In the genomic region with DNA sequence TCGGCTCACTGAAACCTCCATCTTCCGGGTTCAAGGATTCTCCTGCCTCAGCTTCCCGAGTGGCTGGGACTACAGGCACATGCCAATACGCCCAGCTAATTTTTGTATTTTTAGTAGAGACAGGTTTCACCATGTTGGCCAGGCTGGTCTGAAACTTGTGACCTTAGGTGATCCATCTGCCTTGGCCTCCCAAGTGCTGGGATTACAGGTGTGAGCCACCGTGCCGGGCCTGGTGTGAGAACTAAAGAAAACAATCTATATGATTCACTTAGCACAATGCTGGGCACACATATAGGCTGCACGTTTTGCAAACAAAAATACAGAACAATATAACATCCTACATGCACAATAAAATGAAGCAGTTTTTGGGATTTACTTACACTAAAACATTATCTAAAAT, we compare ENCODE assay signal across 7 cellular contexts. TPM values are rescaled to one million over a fixed set of nuclear protein-coding genes. Genes with fewer than 3 reads are reported as not detected.
DNase-seq lines count a peak whose midpoint lies in the region; ATAC-seq and TF ChIP-seq lines count a peak whose summit lies in the region.
"Not testable (repeated sequence)": the region's sequence is repeated elsewhere in the genome, so short reads cannot be mapped to it uniquely, and the experiment has no call there.

No MANE protein-coding gene starts in this region.

- intact Hi-C loops in activated CD8-positive, alpha-beta T cell treated with anti-CD3 and anti-CD28 coated beads for 36 hours (cut with micrococcal nuclease) = not testable (repeated sequence)

- H3K27me3 ChIP-seq in GM23338 (ENCODE audit: insufficient read depth); endocrine pancreas (ENCODE audit: control insufficient read depth, insufficient read depth, low read length); neuronal stem cell (ENCODE audit: control insufficient read depth in 3 of 3, insufficient read depth in 3 of 3, low read depth in 1 of 3, low read length in 3 of 3): not testable (repeated sequence)

- H3K9me2 ChIP-seq in GM23338 (ENCODE audit: insufficient read depth) = not testable (repeated sequence)

- H3K4me1 ChIP-seq in GM23338 (ENCODE audit: insufficient read depth) = peaks cover 14% of the 10 kb centered on the region
- H3K4me1 ChIP-seq in endocrine pancreas (ENCODE audit: control insufficient read depth, insufficient read depth, low read length); neuronal stem cell (ENCODE audit: control insufficient read depth in 2 of 2, insufficient read depth in 1 of 2, low read depth in 1 of 2, low read length in 2 of 2): not testable (repeated sequence)

- not testable (repeated sequence) for H2BK120ac ChIP-seq in neuronal stem cell (ENCODE audit: low read depth, low read length)

- H3K36me3 ChIP-seq in GM23338 (ENCODE audit: insufficient read depth); endocrine pancreas (ENCODE audit: control insufficient read depth, insufficient read depth, low read length): not testable (repeated sequence)
- H3K36me3 ChIP-seq in neuronal stem cell (replicated peaks in 1 of 2; ENCODE audit: control insufficient read depth in 2 of 2, insufficient read depth in 2 of 2, low read length in 2 of 2) = peaks cover 3 to 15% of the 10 kb centered on the region in 2 donors

- H3K4me3 ChIP-seq in GM23338; neuronal stem cell (ENCODE audit: low read length in 2 of 2): not testable (repeated sequence)
- peak overlapping the region; percentile 75 for H3K4me3 ChIP-seq in endocrine pancreas (ENCODE audit: control insufficient read depth, insufficient read depth, low read length)

- H4K8ac ChIP-seq in neuronal stem cell (ENCODE audit: low read depth, low read length) = not testable (repeated sequence)

- not testable (repeated sequence) for H3K14ac ChIP-seq in neuronal stem cell (ENCODE audit: low read length)

- not testable (repeated sequence) for H3K79me1 ChIP-seq in neuronal stem cell (ENCODE audit: low read depth, low read length)

- H3K27me3 Mint-ChIP-seq in GM23338 (ENCODE audit: insufficient read depth, low read depth, poor library complexity); activated CD8-positive, alpha-beta T cell treated with anti-CD3 and anti-CD28 coated beads for 36 hours; activated naive CD4-positive, alpha-beta T cell treated with anti-CD3 and anti-CD28 coated beads, Interleukin-2, amount 50 U/mL, for 24 hours; mesothelial cell of epicardium (ENCODE audit: low read depth): not testable (repeated sequence)
- H3K27me3 Mint-ChIP-seq in T-cell = peaks cover 13 to 14% of the 10 kb centered on the region in 2 donors

- H3K27ac Mint-ChIP-seq in GM23338; T-cell; activated CD8-positive, alpha-beta T cell treated with anti-CD3 and anti-CD28 coated beads for 36 hours; activated naive CD4-positive, alpha-beta T cell treated with anti-CD3 and anti-CD28 coated beads, Interleukin-2, amount 50 U/mL, for 24 hours; mesothelial cell of epicardium: not testable (repeated sequence)

- not testable (repeated sequence) for H3K27ac ChIP-seq in GM23338 (ENCODE audit: low read depth); neuronal stem cell (replicated peaks; ENCODE audit: low read length)

- not testable (repeated sequence) for DNase-seq in GM23338 (ENCODE audit: low spot score); T-cell; activated CD8-positive, alpha-beta T cell treated with anti-CD3 and anti-CD28 coated beads for 36 hours; mesothelial cell of epicardium (ENCODE audit: low spot score in 2 of 2, unreplicated experiment in 2 of 2); neuronal stem cell (ENCODE audit: low spot score)

- H2AFZ ChIP-seq in GM23338 = not testable (repeated sequence)
- peak overlapping the region; percentile 96 for H2AFZ ChIP-seq in neuronal stem cell (ENCODE audit: low read length)

- peak overlapping the region; percentile 97; the same call in 1 of the 2 replicates for H3K4me2 ChIP-seq in GM23338
- not testable (repeated sequence) for H3K4me2 ChIP-seq in neuronal stem cell (ENCODE audit: insufficient read depth, low read length, poor library complexity, severe bottlenecking)

- not testable (repeated sequence) for H3K23ac ChIP-seq in neuronal stem cell (ENCODE audit: low read depth, low read length, poor library complexity)

- H3F3A ChIP-seq in GM23338 (replicated peaks; ENCODE audit: low read depth) = peaks cover 11% of the 10 kb centered on the region

- not testable (repeated sequence) for H4K20me1 ChIP-seq in GM23338 (replicated peaks; ENCODE audit: insufficient read depth)

- peaks cover 13% of the 10 kb centered on the region for H3K36me3 Mint-ChIP-seq in GM23338 (ENCODE audit: low read depth)
- not testable (repeated sequence) for H3K36me3 Mint-ChIP-seq in T-cell; activated CD8-positive, alpha-beta T cell treated with anti-CD3 and anti-CD28 coated beads for 36 hours (ENCODE audit: low read depth); activated naive CD4-positive, alpha-beta T cell treated with anti-CD3 and anti-CD28 coated beads, Interleukin-2, amount 50 U/mL, for 24 hours; mesothelial cell of epicardium

- POLR2A ChIA-PET in T-cell (lab: Charles Lee) = not testable (repeated sequence)
- POLR2A ChIA-PET in activated CD8-positive, alpha-beta T cell treated with anti-CD3 and anti-CD28 coated beads for 36 hours (lab: Charles Lee) = interaction anchor here (0.9 kb wide), 1 partner anchor 196 kb away, joined by 3 read pairs; no protein-coding TSS in a partner anchor

- H3K9me3 Mint-ChIP-seq in GM23338; T-cell; activated CD8-positive, alpha-beta T cell treated with anti-CD3 and anti-CD28 coated beads for 36 hours; activated naive CD4-positive, alpha-beta T cell treated with anti-CD3 and anti-CD28 coated beads, Interleukin-2, amount 50 U/mL, for 24 hours; mesothelial cell of epicardium: not testable (repeated sequence)

- H3K4me1 Mint-ChIP-seq in GM23338 (peaks cover 24% of the 10 kb centered on the region), T-cell (peaks cover 12 to 17% (median 13%) of the 10 kb centered on the region in 3 donors), mesothelial cell of epicardium (peaks cover 36% of the 10 kb centered on the region)
- H3K4me1 Mint-ChIP-seq in activated CD8-positive, alpha-beta T cell treated with anti-CD3 and anti-CD28 coated beads for 36 hours (ENCODE audit: low read depth) = peaks cover 13% of the 10 kb centered on the region
- H3K4me1 Mint-ChIP-seq in activated naive CD4-positive, alpha-beta T cell treated with anti-CD3 and anti-CD28 coated beads, Interleukin-2, amount 50 U/mL, for 24 hours = peaks cover 12% of the 10 kb centered on the region

- H3K9me3 ChIP-seq in endocrine pancreas (ENCODE audit: control insufficient read depth, low read length); neuronal stem cell (replicated peaks in 1 of 2; ENCODE audit: control insufficient read depth in 2 of 2, insufficient read depth in 1 of 2, low read depth in 1 of 2, low read length in 2 of 2): not testable (repeated sequence)

- H2AK5ac ChIP-seq in neuronal stem cell (ENCODE audit: low read depth, low read length) = not testable (repeated sequence)

- H2BK5ac ChIP-seq in neuronal stem cell (ENCODE audit: low read length) = not testable (repeated sequence)

- ATAC-seq in GM23338; T-cell (replicated peaks in 1 of 4); activated CD8-positive, alpha-beta T cell treated with anti-CD3 and anti-CD28 coated beads for 36 hours: not testable (repeated sequence)

- not testable (repeated sequence) for H2BK12ac ChIP-seq in neuronal stem cell (ENCODE audit: low read length)

- peaks cover 24% of the 10 kb centered on the region; the same call in 1 of the 2 replicates for H3K79me2 ChIP-seq in GM23338 (replicated peaks; ENCODE audit: insufficient read depth)

- H3K4ac ChIP-seq in neuronal stem cell (ENCODE audit: low read length) = not testable (repeated sequence)

- CTCF ChIA-PET in T-cell (lab: Charles Lee) = not testable (repeated sequence)
- CTCF ChIA-PET in activated CD8-positive, alpha-beta T cell treated with anti-CD3 and anti-CD28 coated beads for 36 hours (lab: Charles Lee) = interaction anchor here (0.7 kb wide), 1 partner anchor 35 kb away, joined by 3 read pairs; no protein-coding TSS in a partner anchor

- not testable (repeated sequence) for H2BK15ac ChIP-seq in neuronal stem cell (ENCODE audit: low read length)

- H3K18ac ChIP-seq in neuronal stem cell (ENCODE audit: low read length) = not testable (repeated sequence)

- H3K9ac ChIP-seq in endocrine pancreas (ENCODE audit: control insufficient read depth, insufficient read depth, low read length); neuronal stem cell (ENCODE audit: low read depth, low read length, poor library complexity): not testable (repeated sequence)

- peak overlapping the region; percentile 96 for H3K4me3 Mint-ChIP-seq in GM23338
- peak overlapping the region; percentile 89 to 93 (median 89) for H3K4me3 Mint-ChIP-seq in T-cell
- H3K4me3 Mint-ChIP-seq in activated CD8-positive, alpha-beta T cell treated with anti-CD3 and anti-CD28 coated beads for 36 hours = peak overlapping the region; percentile 87
- peak overlapping the region; percentile 93 for H3K4me3 Mint-ChIP-seq in activated naive CD4-positive, alpha-beta T cell treated with anti-CD3 and anti-CD28 coated beads, Interleukin-2, amount 50 U/mL, for 24 hours
- H3K4me3 Mint-ChIP-seq in mesothelial cell of epicardium = peak overlapping the region; percentile 94

- not testable (repeated sequence) for TF ChIP-seq CTCF in GM23338 (conservative IDR thresholded peaks at IDR 0.05; ENCODE audit: low read depth in 2 of 2); activated CD8-positive, alpha-beta T cell treated with anti-CD3 and anti-CD28 coated beads for 36 hours (IDR thresholded peaks at IDR 0.05); mesothelial cell of epicardium (IDR thresholded peaks at IDR 0.05; ENCODE audit: unreplicated experiment)

- H4K91ac ChIP-seq in neuronal stem cell (ENCODE audit: low read depth, low read length, poor library complexity) = not testable (repeated sequence)

- no CpG with 5 or more reads among the region's 7 CpGs for WGBS in neuronal stem cell (ENCODE audit: extremely low coverage in 2 of 2, insufficient read length in 2 of 2, insufficient replicate concordance in 1 of 2), 2 donors

RNA-seq across cellular contexts. Expression of a gene that starts 1.2 kb away (rescaled TPM):
- 56.0 and 63.6 TPM in 2 replicates for total RNA-seq in GM23338 (2014; rRNA removed; shearing (Covaris generic))
- polyA plus RNA-seq in GM23338 (2016; fragmentation: Nextera tagmentation; extraction: Ambion mirVana) = 24.4 and 29.2 TPM in 2 replicates
- total RNA-seq in T-cell = 1 to 10 TPM in 4 of 5 donors, under 1 TPM in 1; 0.88 to 3.1 (median 1.6) TPM
- total RNA-seq in activated CD8-positive, alpha-beta T cell treated with anti-CD3 and anti-CD28 coated beads for 36 hours = 1 to 10 TPM; 2.0 to 2.2 TPM
- total RNA-seq in mesothelial cell of epicardium = 49.8 to 52.3 TPM (median 51.6 TPM) in 3 replicates
- polyA plus RNA-seq in neuronal stem cell (2013, experiment 1 of 2) = 24.2 TPM
- 22.8 TPM for polyA plus RNA-seq in neuronal stem cell (2013, experiment 2 of 2)

Comparison
In these comparisons a context has a peak if more than half of its experiments do, and no peak if none do; other contexts are left out.
1. RNA of a gene that starts 1.2 kb away (total RNA-seq): 56.0 to 63.6 TPM in GM23338 and 49.8 to 52.3 TPM in mesothelial cell of epicardium; 2.0 to 2.2 TPM in activated CD8-positive, alpha-beta T cell treated with anti-CD3 and anti-CD28 coated beads for 36 hours and 0.88 to 3.1 TPM in T-cell; every median in the first group is over 10 times any median in the second.
2. Peak in every context shown above with its lines, with median percentiles within 50 percentile points of each other: H3K4me3 Mint-ChIP-seq.